ENCODE assay signal across 8 cellular contexts in genomic region chr4:138242076-138242829, GRCh38. TPM values are rescaled to one million over a fixed set of nuclear protein-coding genes. Genes with fewer than 3 reads are reported as not detected.
A peak's percentile ranks its signal among the peaks of the same experiment; 100 is the strongest.
DNase-seq lines count a peak whose midpoint lies in the region; ATAC-seq, FAIRE-seq and TF ChIP-seq lines count a peak whose summit lies in the region.

Gene SLC7A11 (minus strand): TSS chr4:138242349. CDS start chr4:138242069, 280 bp downstream.

- no peak within 1 kb of the TSS for H3K27ac ChIP-seq in kidney (ENCODE audit: low read depth in 2 of 2, low read length in 2 of 2)

- H3K4me3 ChIP-seq in AG04449 (ENCODE audit: low read depth, low read length), result peak within 1 kb of the TSS; percentile 71
- peak within 1 kb of the TSS; percentile 11 to 56 for H3K4me3 ChIP-seq in kidney (ENCODE audit: low read length in 2 of 2)

- peak; percentile 98 for FAIRE-seq in GM18507 (lab: Jason Lieb, UNC)
- peak; percentile 65 for FAIRE-seq in kidney (lab: Jason Lieb, UNC)

- peaks cover 2% of the 10 kb centered on the region for H3K36me3 Mint-ChIP-seq in T-helper 1 cell treated with Interleukin-12 subunit alpha and Interleukin-12 subunit beta and Interleukin-4 antibody, amounts not matched to agents 30 μg/mL and 1 μg/mL, for 36 hours (ENCODE audit: low read depth)
- H3K36me3 Mint-ChIP-seq in chondrocyte (ENCODE audit: low read depth), result no peaks in the 10 kb centered on the region

- no peak for TF ChIP-seq CTCF in AG04449 (IDR thresholded peaks at IDR 0.05; ENCODE audit: insufficient read depth, low read length, missing control alignments)
- peak; percentile 33 for TF ChIP-seq CTCF in chondrocyte (IDR thresholded peaks at IDR 0.05)
- no peak for TF ChIP-seq CTCF in kidney (IDR thresholded peaks at IDR 0.05; ENCODE audit: borderline replicate concordance, extremely low read depth, insufficient read depth)

- H3K4me1 Mint-ChIP-seq in T-helper 1 cell treated with Interleukin-12 subunit alpha and Interleukin-12 subunit beta and Interleukin-4 antibody, amounts not matched to agents 30 μg/mL and 1 μg/mL, for 36 hours (ENCODE audit: low read depth), result peaks cover 35% of the 10 kb centered on the region
- peaks cover 46% of the 10 kb centered on the region for H3K4me1 Mint-ChIP-seq in chondrocyte (ENCODE audit: low read depth)

- H3K4me3 Mint-ChIP-seq in T-helper 1 cell treated with Interleukin-12 subunit alpha and Interleukin-12 subunit beta and Interleukin-4 antibody, amounts not matched to agents 30 μg/mL and 1 μg/mL, for 36 hours, result peak within 1 kb of the TSS; percentile 88
- H3K4me3 Mint-ChIP-seq in chondrocyte (ENCODE audit: unreplicated experiment), result peak within 1 kb of the TSS; percentile 93

- peak; percentile 99 for ATAC-seq in HG02938 (IDR thresholded peaks at IDR 0.05; ENCODE audit: unreplicated experiment)

- POLR2A ChIA-PET in AG04449 (lab: Yijun Ruan, JAX), result interaction anchor here (0.6 to 1.7 kb wide), 4 partner anchors 10 to 265 kb away, joined by 3 to 6 read pairs (median 4); no protein-coding TSS in a partner anchor

- CTCF ChIA-PET in AG04449 (lab: Yijun Ruan, JAX), result interaction anchor here (0.7 to 1.3 kb wide), 2 partner anchors 301 to 439 kb away, joined by 3 to 4 read pairs; no protein-coding TSS in a partner anchor

- H3K9me3 Mint-ChIP-seq in T-helper 1 cell treated with Interleukin-12 subunit alpha and Interleukin-12 subunit beta and Interleukin-4 antibody, amounts not matched to agents 30 μg/mL and 1 μg/mL, for 36 hours, result no peaks in the 10 kb centered on the region
- H3K9me3 Mint-ChIP-seq in chondrocyte (ENCODE audit: low read depth), result no peaks in the 10 kb centered on the region

- H3K27ac Mint-ChIP-seq in T-helper 1 cell treated with Interleukin-12 subunit alpha and Interleukin-12 subunit beta and Interleukin-4 antibody, amounts not matched to agents 30 μg/mL and 1 μg/mL, for 36 hours, result peak within 1 kb of the TSS; percentile 94
- peak within 1 kb of the TSS; percentile 98 for H3K27ac Mint-ChIP-seq in chondrocyte (ENCODE audit: unreplicated experiment)

- H3K36me3 ChIP-seq in kidney (ENCODE audit: control insufficient read depth in 1 of 2, insufficient read depth in 2 of 2, low read length in 2 of 2), result no peaks in the 10 kb centered on the region

- intact Hi-C loops in kidney (cut with DNase I), result no loop called here

- DNase-seq in AG04449 (ENCODE audit: low read depth, low spot score) (peak; percentile 98), GM18507 (ENCODE audit: extremely low spot score, insufficient read length, low read depth) (peak; percentile 29), NCI-H1436 treated with DMSO at 0.1 percent for 48 hours (lab: John Stamatoyannopoulos, UW) (peak; percentile 92), chondrocyte (ENCODE audit: low spot score) (no peak), kidney (no peak)
- DNase-seq in stimulated activated CD4-positive, alpha-beta T cell treated with anti-CD3 and anti-CD28 coated beads, Interleukin-2, amount 100 ng/mL, for 24 hours, result peak; percentile 22 to 36

- no peaks in the 10 kb centered on the region for H3K9me3 ChIP-seq in kidney (ENCODE audit: control insufficient read depth in 1 of 2, low read length in 2 of 2)

- no peak within 1 kb of the TSS for H3K9ac ChIP-seq in kidney (ENCODE audit: low read length in 2 of 2)

- peaks cover 0 to 2% of the 10 kb centered on the region in 2 donors for H3K4me1 ChIP-seq in kidney (ENCODE audit: control insufficient read depth in 1 of 2, insufficient read depth in 1 of 2, low read depth in 1 of 2, low read length in 2 of 2)

- H3K27me3 Mint-ChIP-seq in T-helper 1 cell treated with Interleukin-12 subunit alpha and Interleukin-12 subunit beta and Interleukin-4 antibody, amounts not matched to agents 30 μg/mL and 1 μg/mL, for 36 hours (ENCODE audit: low read depth), result no peaks in the 10 kb centered on the region
- H3K27me3 Mint-ChIP-seq in chondrocyte (ENCODE audit: low read depth), result no peaks in the 10 kb centered on the region

RNA-seq across cellular contexts. Expression of gene SLC7A11, which starts in this region (rescaled TPM):
- total RNA-seq in chondrocyte, result 5.6 to 31.5 TPM (median 29.7 TPM) in 3 replicates
- 2.6 TPM for total RNA-seq in kidney
- polyA plus RNA-seq in kidney (ENCODE audit: insufficient read depth, low read depth, low replicate concordance), result 0.04 TPM

Comparison
In these comparisons a context has a peak if more than half of its experiments do, and no peak if none do; other contexts are left out.
1. DNase-seq: peak in AG04449 (single experiment), GM18507 (single experiment), NCI-H1436 treated with DMSO at 0.1 percent for 48 hours (single experiment) and stimulated activated CD4-positive, alpha-beta T cell treated with anti-CD3 and anti-CD28 coated beads, Interleukin-2, amount 100 ng/mL, for 24 hours (2 of 2); none in chondrocyte (single experiment) and kidney (single experiment).